23 cellular contexts compared by ENCODE assay signal in genomic region chr14:99599440-99599839, GRCh38. TPM values are rescaled to one million over a fixed set of nuclear protein-coding genes. Genes with fewer than 3 reads are reported as not detected.
DNase-seq lines count a peak whose midpoint lies in the region; ATAC-seq and TF ChIP-seq lines count a peak whose summit lies in the region.
"Had no signal": no experiment of that assay in that cellular context is flagged by ENCODE, and none has a peak within 500 bp of the region (broad histone marks: within the 10 kb centered on the region; RNA-seq: fewer than 3 reads in every experiment).

No MANE protein-coding gene starts in this region.

- H3K27ac ChIP-seq in BLaER1 treated with 17β-estradiol and CSF1 and Interleukin-3, amounts not matched to agents 10 nM and 100 nM = 0 out of 22 replicates have a peak overlapping the region, but pooled peaks of 1 of the 11 experiments have one; percentile 28
- peak overlapping the region; percentile 1; the same call in 1 of the 2 replicates for H3K27ac ChIP-seq in RWPE1
- H3K27ac ChIP-seq in esophagus muscularis mucosa (replicated peaks in 1 of 4) = peak overlapping the region in 3 of 4 donors; percentile 81 to 93 (median 93)
- H3K27ac ChIP-seq: PC-9 had no signal

- no peak for DNase-seq in RWPE1 (ENCODE audit: low spot score)
- DNase-seq in esophagus muscularis mucosa (ENCODE audit: extremely low spot score) = no peak
- no peak for DNase-seq in progenitor cell of endocrine pancreas (ENCODE audit: low spot score, unreplicated experiment)
- no peak for DNase-seq in naive thymus-derived CD8-positive, alpha-beta T cell
- DNase-seq: activated CD4-positive, alpha-beta memory T cell treated with anti-CD3 and anti-CD28 coated beads, Interleukin-2, amount 10 ng/mL, durations not matched to agents 7 days and 5 days; activated CD4-positive, CD25-positive, alpha-beta regulatory T cell treated with anti-CD3 and anti-CD28 coated beads, Interleukin-2, amount 50 U/mL, for 72 hours; activated CD8-positive, alpha-beta memory T cell treated with anti-CD3 and anti-CD28 coated beads, Interleukin-2, amount 50 U/mL, for 48 hours; activated naive CD4-positive, alpha-beta T cell treated with anti-CD3 and anti-CD28 coated beads, Interleukin-2, amount 50 U/mL, for 16 hours; cortex of kidney; DMS79; NCI-H1105; NCI-H1930; NCI-H524 treated with DMSO at 0.1 percent for 48 hours; NK-92 treated with Interleukin-12 subunit alpha and Interleukin-12 subunit beta, amount 100 ng/mL, for 24 hours; PC-9; SIG-M5; stimulated activated CD4-positive, alpha-beta T cell treated with anti-CD3 and anti-CD28 coated beads, Interleukin-2, amount 100 ng/mL, for 48 hours; T1000 had no signal

- no peaks in the 10 kb centered on the region; a peak in 1 of 22 replicates for H3K36me3 ChIP-seq in BLaER1 treated with 17β-estradiol and CSF1 and Interleukin-3, amounts not matched to agents 10 nM and 100 nM
- H3K36me3 ChIP-seq in esophagus muscularis mucosa = no peaks in the 10 kb centered on the region

- no peak for TF ChIP-seq EP300 in esophagus muscularis mucosa (IDR thresholded peaks at IDR 0.05)

- peak overlapping the region in 8 of 11 experiments; percentile 31 to 100 (median 95); a peak in 15 of 22 replicates for H3K4me2 ChIP-seq in BLaER1 treated with 17β-estradiol and CSF1 and Interleukin-3, amounts not matched to agents 10 nM and 100 nM
- H3K4me2 ChIP-seq: PC-9 had no signal

- no peak for TF ChIP-seq CTCF in RWPE1 (conservative IDR thresholded peaks at IDR 0.05; ENCODE audit: low read depth)
- TF ChIP-seq CTCF in esophagus muscularis mucosa (IDR thresholded peaks at IDR 0.05) = no peak
- no peak for TF ChIP-seq CTCF in progenitor cell of endocrine pancreas (IDR thresholded peaks at IDR 0.05; ENCODE audit: unreplicated experiment)

- peak overlapping the region; percentile 49 for H3K4me3 Mint-ChIP-seq in progenitor cell of endocrine pancreas (ENCODE audit: low read depth)
- no peak overlapping the region for H3K4me3 Mint-ChIP-seq in naive thymus-derived CD8-positive, alpha-beta T cell
- H3K4me3 Mint-ChIP-seq: activated CD4-positive, alpha-beta memory T cell treated with anti-CD3 and anti-CD28 coated beads, Interleukin-2, amount 10 ng/mL, durations not matched to agents 7 days and 5 days; natural killer cell treated with Interleukin-12 subunit alpha and Interleukin-12 subunit beta and Interleukin-15 and Interleukin-18, amount 100 ng/mL, for 72 hours had no signal

- WGBS in esophagus muscularis mucosa = 88% methylated on average over 6 of the region's 6 CpGs

- no peak overlapping the region for H3K4me3 ChIP-seq in BLaER1 treated with 17β-estradiol and CSF1 and Interleukin-3, amounts not matched to agents 10 nM and 100 nM
- H3K4me3 ChIP-seq in esophagus muscularis mucosa = no peak overlapping the region
- H3K4me3 ChIP-seq: PC-9 had no signal

- H3K27me3 ChIP-seq in BLaER1 treated with 17β-estradiol and CSF1 and Interleukin-3, amounts not matched to agents 10 nM and 100 nM = peaks cover 0 to 4% (median 0%) of the 10 kb centered on the region in 11 experiments; a peak in 1 of 22 replicates
- no peaks in the 10 kb centered on the region for H3K27me3 ChIP-seq in esophagus muscularis mucosa

- TF ChIP-seq POLR2A in esophagus muscularis mucosa (IDR thresholded peaks at IDR 0.05; ENCODE audit: low read depth) = no peak

- ATAC-seq in HG02870 (IDR thresholded peaks at IDR 0.05; ENCODE audit: unreplicated experiment) (no peak), HG02970 (IDR thresholded peaks at IDR 0.05; ENCODE audit: low FRiP score, unreplicated experiment) (no peak), HG03457 (IDR thresholded peaks at IDR 0.05; ENCODE audit: unreplicated experiment) (no peak)
- no peak for ATAC-seq in naive thymus-derived CD8-positive, alpha-beta T cell
- ATAC-seq: natural killer cell treated with Interleukin-12 subunit alpha and Interleukin-12 subunit beta and Interleukin-15 and Interleukin-18, amount 100 ng/mL, for 72 hours had no signal

- peaks cover 0 to 70% (median 16%) of the 10 kb centered on the region in 11 experiments; a peak in 13 of 22 replicates for H4K20me1 ChIP-seq in BLaER1 treated with 17β-estradiol and CSF1 and Interleukin-3, amounts not matched to agents 10 nM and 100 nM

- no peaks in the 10 kb centered on the region for H3K9me3 ChIP-seq in BLaER1 treated with 17β-estradiol and CSF1 and Interleukin-3, amounts not matched to agents 10 nM and 100 nM (replicated peaks in 1 of 11)
- H3K9me3 ChIP-seq in esophagus muscularis mucosa = no peaks in the 10 kb centered on the region

- no peaks in the 10 kb centered on the region for H3K27me3 Mint-ChIP-seq in progenitor cell of endocrine pancreas
- peaks cover 0 to 5% (median 0%) of the 10 kb centered on the region in 5 donors for H3K27me3 Mint-ChIP-seq in naive thymus-derived CD8-positive, alpha-beta T cell

- CTCF ChIA-PET in RWPE1 (lab: Yijun Ruan, JAX) = no interaction called here

- no peaks in the 10 kb centered on the region for H3K36me3 Mint-ChIP-seq in progenitor cell of endocrine pancreas (ENCODE audit: insufficient read depth)
- H3K36me3 Mint-ChIP-seq in naive thymus-derived CD8-positive, alpha-beta T cell = no peaks in the 10 kb centered on the region
- H3K36me3 Mint-ChIP-seq: natural killer cell treated with Interleukin-12 subunit alpha and Interleukin-12 subunit beta and Interleukin-15 and Interleukin-18, amount 100 ng/mL, for 72 hours had no signal

- no peaks in the 10 kb centered on the region for H3K9me3 Mint-ChIP-seq in progenitor cell of endocrine pancreas (ENCODE audit: low read depth)
- H3K9me3 Mint-ChIP-seq in naive thymus-derived CD8-positive, alpha-beta T cell = no peaks in the 10 kb centered on the region
- H3K9me3 Mint-ChIP-seq: activated CD4-positive, alpha-beta memory T cell treated with anti-CD3 and anti-CD28 coated beads, Interleukin-2, amount 10 ng/mL, durations not matched to agents 7 days and 5 days; natural killer cell treated with Interleukin-12 subunit alpha and Interleukin-12 subunit beta and Interleukin-15 and Interleukin-18, amount 100 ng/mL, for 72 hours had no signal

- H3K9ac ChIP-seq in BLaER1 treated with 17β-estradiol and CSF1 and Interleukin-3, amounts not matched to agents 10 nM and 100 nM = peak overlapping the region in 3 of 11 experiments; percentile 4 to 41 (median 28); a peak in 2 of 22 replicates

- POLR2A ChIA-PET in RWPE1 (lab: Yijun Ruan, JAX; ENCODE audit: low non-redundant PET) = no interaction called here
- POLR2A ChIA-PET in naive thymus-derived CD8-positive, alpha-beta T cell (lab: Charles Lee) = no interaction called here

- intact Hi-C loops in esophagus muscularis mucosa (cut with DNase I) = no loop called here

- peaks cover 54% of the 10 kb centered on the region for H3K4me1 Mint-ChIP-seq in progenitor cell of endocrine pancreas (ENCODE audit: low read depth)
- peaks cover 22 to 48% (median 28%) of the 10 kb centered on the region in 4 donors for H3K4me1 Mint-ChIP-seq in naive thymus-derived CD8-positive, alpha-beta T cell

- H3K4me1 ChIP-seq in BLaER1 treated with 17β-estradiol and CSF1 and Interleukin-3, amounts not matched to agents 10 nM and 100 nM = peaks cover 53 to 93% (median 91%) of the 10 kb centered on the region in 10 experiments
- peaks cover 84 to 93% (median 93%) of the 10 kb centered on the region in 4 donors for H3K4me1 ChIP-seq in esophagus muscularis mucosa

- peak overlapping the region; percentile 76 for H3K27ac Mint-ChIP-seq in progenitor cell of endocrine pancreas
- no peak overlapping the region for H3K27ac Mint-ChIP-seq in naive thymus-derived CD8-positive, alpha-beta T cell
- H3K27ac Mint-ChIP-seq: activated CD4-positive, alpha-beta memory T cell treated with anti-CD3 and anti-CD28 coated beads, Interleukin-2, amount 10 ng/mL, durations not matched to agents 7 days and 5 days; natural killer cell treated with Interleukin-12 subunit alpha and Interleukin-12 subunit beta and Interleukin-15 and Interleukin-18, amount 100 ng/mL, for 72 hours had no signal

RNA-seq across cellular contexts. Expression of gene CCDC85C, which starts 4.6 kb away (rescaled TPM):
- 10 to 100 TPM; 17.9 to 48.7 (median 30.8) TPM for total RNA-seq in esophagus muscularis mucosa
- 43.6 and 44.9 TPM in 2 replicates for total RNA-seq in progenitor cell of endocrine pancreas
- total RNA-seq in naive thymus-derived CD8-positive, alpha-beta T cell = 10 to 100 TPM in 1 of 2 experiments, 1 to 10 TPM in 1; 9.0 to 10.1 TPM
- 1 to 10 TPM in 2 of 3 donors, under 1 TPM in 1; 0.67 to 1.4 (median 1.3) TPM for polyA plus RNA-seq in naive thymus-derived CD8-positive, alpha-beta T cell

RNA-seq across cellular contexts. Expression of gene HHIPL1, which starts 45.5 kb away (rescaled TPM):
- total RNA-seq in esophagus muscularis mucosa = 1 to 10 TPM; 4.2 to 9.1 (median 5.9) TPM
- total RNA-seq in progenitor cell of endocrine pancreas = 0.65 and 0.73 TPM in 2 replicates
- total RNA-seq in naive thymus-derived CD8-positive, alpha-beta T cell = under 1 TPM; 0.34 to 0.36 TPM
- not detected for polyA plus RNA-seq in naive thymus-derived CD8-positive, alpha-beta T cell
- total RNA-seq: natural killer cell treated with Interleukin-12 subunit alpha and Interleukin-12 subunit beta and Interleukin-15 and Interleukin-18, amount 100 ng/mL, for 72 hours had no signal
